In genomic region chr17:37147301-37147812, GRCh38 we compare ENCODE assay signal across 7 cellular contexts.
A peak's percentile ranks its signal among the peaks of the same experiment; 100 is the strongest.
DNase-seq lines count a peak whose midpoint lies in the region; ATAC-seq and TF ChIP-seq lines count a peak whose summit lies in the region.

No MANE protein-coding gene starts in this region.

- no peak for TF ChIP-seq RAD21 in neural cell (conservative IDR thresholded peaks at IDR 0.05)

- H3K9ac ChIP-seq in neural cell (ENCODE audit: low read length): no peak overlapping the region

- H3F3A ChIP-seq in neural cell (ENCODE audit: insufficient read depth, low read length, poor library complexity, severe bottlenecking): peaks cover 2% of the 10 kb centered on the region

- H3K27ac ChIP-seq in neural cell (ENCODE audit: low read length): peak overlapping the region; percentile 11

- peaks cover 25% of the 10 kb centered on the region for H3K4me1 Mint-ChIP-seq in activated T-helper 1 cell treated with anti-CD3 and anti-CD28 coated beads, Interleukin-12 subunit alpha, Interleukin-12 subunit beta, Interleukin-2, Interleukin-4 antibody, amounts not matched to agents 30 ng/mL and 10 ng/mL and 1 ng/mL, durations not matched to agents 14 hours and 24 hours and 36 hours (ENCODE audit: low read depth)

- no peaks in the 10 kb centered on the region for H3K9me3 ChIP-seq in neural cell (ENCODE audit: low read length)

- no peak overlapping the region for H3K4me3 ChIP-seq in neural cell (ENCODE audit: low read length)

- peaks cover 18% of the 10 kb centered on the region for H3K36me3 Mint-ChIP-seq in activated T-helper 1 cell treated with anti-CD3 and anti-CD28 coated beads, Interleukin-12 subunit alpha, Interleukin-12 subunit beta, Interleukin-2, Interleukin-4 antibody, amounts not matched to agents 30 ng/mL and 10 ng/mL and 1 ng/mL, durations not matched to agents 14 hours and 24 hours and 36 hours (ENCODE audit: low read depth)

- intact Hi-C loops in activated T-helper 1 cell treated with anti-CD3 and anti-CD28 coated beads, Interleukin-12 subunit alpha, Interleukin-12 subunit beta, Interleukin-2, Interleukin-4 antibody, amounts not matched to agents 30 ng/mL and 10 ng/mL and 1 ng/mL, durations not matched to agents 14 hours and 24 hours and 36 hours (cut with micrococcal nuclease): no loop called here

- no peaks in the 10 kb centered on the region for H3K27me3 ChIP-seq in neural cell (ENCODE audit: insufficient read depth, low read depth, low read length)

- H2AFZ ChIP-seq in neural cell (ENCODE audit: low read depth, low read length): no peak overlapping the region

- H3K4me2 ChIP-seq in neural cell (ENCODE audit: low read length): no peak overlapping the region

- peak overlapping the region; percentile 19 for H3K27ac Mint-ChIP-seq in activated T-helper 1 cell treated with anti-CD3 and anti-CD28 coated beads, Interleukin-12 subunit alpha, Interleukin-12 subunit beta, Interleukin-2, Interleukin-4 antibody, amounts not matched to agents 30 ng/mL and 10 ng/mL and 1 ng/mL, durations not matched to agents 14 hours and 24 hours and 36 hours

- H3K9me2 ChIP-seq in neural cell (ENCODE audit: insufficient read depth, low read length): no peaks in the 10 kb centered on the region

- ATAC-seq in GM18861 (IDR thresholded peaks at IDR 0.05; ENCODE audit: unreplicated experiment) (peak; percentile 88), HG03060 (IDR thresholded peaks at IDR 0.05; ENCODE audit: low read depth, unreplicated experiment) (peak; percentile 66)

- H4K20me1 ChIP-seq in neural cell (ENCODE audit: insufficient read depth): no peaks in the 10 kb centered on the region

- no peaks in the 10 kb centered on the region for H3K79me2 ChIP-seq in neural cell (replicated peaks; ENCODE audit: insufficient read depth, low read length)

- no peaks in the 10 kb centered on the region for H3K36me3 ChIP-seq in neural cell (ENCODE audit: insufficient read depth, low read length)

- no peak for TF ChIP-seq CTCF in neural cell (IDR thresholded peaks at IDR 0.05; ENCODE audit: poor library complexity, severe bottlenecking)

- TF ChIP-seq EP300 in neural cell (conservative IDR thresholded peaks at IDR 0.05; ENCODE audit: poor library complexity, severe bottlenecking): no peak

- H3K9me3 Mint-ChIP-seq in activated T-helper 1 cell treated with anti-CD3 and anti-CD28 coated beads, Interleukin-12 subunit alpha, Interleukin-12 subunit beta, Interleukin-2, Interleukin-4 antibody, amounts not matched to agents 30 ng/mL and 10 ng/mL and 1 ng/mL, durations not matched to agents 14 hours and 24 hours and 36 hours: no peaks in the 10 kb centered on the region

- no peaks in the 10 kb centered on the region for H3K27me3 Mint-ChIP-seq in activated T-helper 1 cell treated with anti-CD3 and anti-CD28 coated beads, Interleukin-12 subunit alpha, Interleukin-12 subunit beta, Interleukin-2, Interleukin-4 antibody, amounts not matched to agents 30 ng/mL and 10 ng/mL and 1 ng/mL, durations not matched to agents 14 hours and 24 hours and 36 hours (ENCODE audit: insufficient read depth)

- H3K4me3 Mint-ChIP-seq in activated T-helper 1 cell treated with anti-CD3 and anti-CD28 coated beads, Interleukin-12 subunit alpha, Interleukin-12 subunit beta, Interleukin-2, Interleukin-4 antibody, amounts not matched to agents 30 ng/mL and 10 ng/mL and 1 ng/mL, durations not matched to agents 14 hours and 24 hours and 36 hours: peak overlapping the region; percentile 15

- no peak for DNase-seq in activated T-helper 1 cell treated with anti-CD3 and anti-CD28 coated beads, Interleukin-12 subunit alpha, Interleukin-12 subunit beta, Interleukin-2, Interleukin-4 antibody, amounts not matched to agents 30 ng/mL and 10 ng/mL and 1 ng/mL, durations not matched to agents 14 hours and 24 hours and 36 hours (ENCODE audit: low spot score)
- DNase-seq in NCI-H82 treated with DMSO at 0.1 percent for 48 hours (lab: John Stamatoyannopoulos, UW; ENCODE audit: unreplicated experiment): no peak
- DNase-seq in NCI-H128 (lab: John Stamatoyannopoulos, UW; ENCODE audit: unreplicated experiment): no peak
- no peak for DNase-seq in activated CD4-positive, alpha-beta T cell treated with anti-CD3 and anti-CD28 coated beads for 48 hours

TF ChIP-seq in neural cell, 6 proteins besides CTCF, POLR2A, EP300 and RAD21:
- TF ChIP-seq MXI1 (conservative IDR thresholded peaks at IDR 0.05; ENCODE audit: poor library complexity, severe bottlenecking): no peak
